In the genomic region with DNA sequence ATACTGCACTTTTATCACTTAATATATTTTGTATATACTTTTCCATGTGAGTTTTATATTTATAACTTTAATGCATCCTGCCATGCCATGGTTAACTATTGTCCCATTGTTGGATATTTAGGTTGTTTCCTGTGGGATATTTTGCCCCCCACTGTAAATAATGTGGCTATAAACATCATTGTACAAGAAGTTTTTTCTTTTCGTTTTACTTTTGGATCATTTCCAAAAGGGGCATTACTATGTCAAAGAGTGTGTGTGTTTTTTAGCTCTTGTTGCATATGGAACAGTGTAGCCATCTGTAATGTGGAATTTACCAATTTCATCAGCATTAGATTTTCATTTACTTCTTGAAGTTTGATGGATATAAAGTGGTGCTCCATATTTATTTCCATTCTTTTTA, we compare ENCODE assay signal across 24 cellular contexts.
"Had no signal": no experiment of that assay in that cellular context is flagged by ENCODE, and none has a peak within 500 bp of the region (broad histone marks: within the 10 kb centered on the region; RNA-seq: fewer than 3 reads in every experiment).

No MANE protein-coding gene starts in this region.

- FAIRE-seq: bronchial epithelial cell had no signal

- H3K9me3 ChIP-seq: ascending aorta had no signal

- ATAC-seq: activated CD4-positive, alpha-beta T cell treated with anti-CD3 and anti-CD28 coated beads for 36 hours; activated CD8-positive, alpha-beta memory T cell treated with anti-CD3 and anti-CD28 coated beads, Interleukin-2, amount 10 ng/mL, durations not matched to agents 7 days and 5 days; activated CD8-positive, alpha-beta T cell treated with anti-CD3 and anti-CD28 coated beads, Interleukin-2, amount 10 ng/mL, durations not matched to agents 7 days and 5 days; activated naive CD4-positive, alpha-beta T cell treated with anti-CD3 and anti-CD28 coated beads, Interleukin-2, amount 50 U/mL, for 72 hours; effector memory CD8-positive, alpha-beta T cell; esophagus mucosa had no signal

- H3K36me3 ChIP-seq: ascending aorta had no signal

- H3K4me1 ChIP-seq: ascending aorta had no signal

- DNase-seq: activated CD4-positive, alpha-beta memory T cell treated with anti-CD3 and anti-CD28 coated beads for 36 hours; activated CD4-positive, alpha-beta T cell treated with anti-CD3 and anti-CD28 coated beads for 36 hours; activated CD4-positive, alpha-beta T cell treated with anti-CD3 and anti-CD28 coated beads, Interleukin-2, amount 10 ng/mL, durations not matched to agents 24 days and 14 days; activated CD4-positive, CD25-positive, alpha-beta regulatory T cell; activated CD4-positive, CD25-positive, alpha-beta regulatory T cell treated with anti-CD3 and anti-CD28 coated beads, Interleukin-2, amount 50 U/mL, for 72 hours; activated CD8-positive, alpha-beta memory T cell treated with anti-CD3 and anti-CD28 coated beads, Interleukin-2, amount 10 ng/mL, durations not matched to agents 7 days and 5 days; activated CD8-positive, alpha-beta memory T cell treated with anti-CD3 and anti-CD28 coated beads, Interleukin-2, amount 50 U/mL, for 4 hours; activated CD8-positive, alpha-beta T cell treated with anti-CD3 and anti-CD28 coated beads, Interleukin-2, amount 10 ng/mL, durations not matched to agents 7 days and 5 days; activated effector memory CD4-positive, alpha-beta T cell treated with anti-CD3 and anti-CD28 coated beads, Interleukin-2, amount 50 U/mL, for 16 hours; activated naive CD4-positive, alpha-beta T cell treated with anti-CD3 and anti-CD28 coated beads, Interleukin-2, amount 10 ng/mL, durations not matched to agents 7 days and 5 days; activated naive CD8-positive, alpha-beta T cell treated with anti-CD3 and anti-CD28 coated beads, Interleukin-2, amount 10 ng/mL, durations not matched to agents 7 days and 5 days; activated T-cell treated with anti-CD3 and anti-CD28 coated beads, Interleukin-2, amount 50 U/mL, for 1 hour; activated T-cell treated with anti-CD3 and anti-CD28 coated beads, Interleukin-2, amount 50 U/mL, for 48 hours; brain microvascular endothelial cell; effector CD4-positive, alpha-beta T cell; effector memory CD8-positive, alpha-beta T cell; foreskin fibroblast; head of caudate nucleus; T-helper 2 cell had no signal

- H3K27ac ChIP-seq: ascending aorta, brain microvascular endothelial cell, coronary artery had no signal

- H3K4me3 ChIP-seq: ascending aorta, coronary artery had no signal

- H3K27me3 ChIP-seq: ascending aorta, brain microvascular endothelial cell had no signal
